In the genomic region with DNA sequence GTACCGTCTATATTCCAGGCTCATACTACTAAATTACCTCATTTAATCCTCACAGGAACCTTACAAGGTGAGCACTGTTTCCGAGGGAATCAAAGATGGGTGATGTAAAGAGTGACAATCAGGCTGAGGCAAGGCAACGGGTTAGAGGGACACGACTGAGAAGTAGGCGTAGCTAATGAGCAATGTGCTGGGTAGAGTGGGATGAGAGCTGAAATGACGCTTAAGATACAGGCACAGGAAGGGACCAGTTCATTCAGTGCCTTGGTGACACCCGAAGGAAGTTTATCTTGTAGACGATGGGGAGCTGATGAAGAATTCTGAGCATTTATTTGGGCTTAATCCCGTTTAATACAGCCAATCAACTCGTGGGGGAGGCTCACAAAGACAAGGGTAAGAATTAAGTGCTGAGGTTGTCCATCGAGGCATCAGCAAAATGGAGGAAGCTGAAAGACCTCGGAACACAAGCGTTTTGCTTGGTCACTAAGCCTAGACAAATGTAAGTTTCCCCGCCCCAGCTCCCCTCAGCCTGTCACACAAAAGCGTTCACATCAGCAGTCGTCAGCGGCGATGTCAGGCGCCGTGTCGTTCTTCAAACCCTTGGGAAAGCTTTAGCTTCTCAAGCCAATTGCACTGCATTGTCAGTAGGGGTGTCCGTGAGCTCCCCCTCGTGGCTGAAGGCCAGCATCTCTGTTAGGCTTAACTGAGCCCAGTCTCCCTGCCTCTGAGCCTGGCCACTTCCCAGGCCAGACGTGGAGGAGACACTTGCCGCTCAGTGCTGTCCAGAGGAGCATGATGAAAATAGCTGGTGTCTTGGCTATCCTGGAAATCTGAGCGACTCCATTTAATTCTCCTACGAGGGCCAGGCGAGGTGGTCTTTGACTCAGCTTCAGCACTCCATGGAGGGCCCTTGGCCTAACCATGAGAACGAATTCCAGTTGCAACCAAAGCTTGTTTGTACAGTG, we compare ENCODE assay signal across 8 cellular contexts.
A peak's percentile ranks its signal among the peaks of the same experiment; 100 is the strongest.
DNase-seq lines count a peak whose midpoint lies in the region; ATAC-seq and TF ChIP-seq lines count a peak whose summit lies in the region.

No MANE protein-coding gene starts in this region.

- CTCF ChIA-PET in OCI-LY7 (lab: Charles Lee; ENCODE audit: unreplicated experiment) = interaction anchor here (0.6 to 0.7 kb wide), 2 partner anchors 13 to 288 kb away, joined by 3 read pairs; a partner anchor contains a TSS

- no peak overlapping the region for H3K4me2 ChIP-seq in OCI-LY7 (ENCODE audit: low read length)
- H3K4me2 ChIP-seq in neuronal stem cell (ENCODE audit: insufficient read depth, low read length, poor library complexity, severe bottlenecking) = peak overlapping the region; percentile 19

- H3K27me3 ChIP-seq in neuronal stem cell (ENCODE audit: control insufficient read depth in 3 of 3, insufficient read depth in 3 of 3, low read depth in 1 of 3, low read length in 3 of 3) (peaks cover 0 to 9% (median 0%) of the 10 kb centered on the region in 3 experiments), testis (no peaks in the 10 kb centered on the region)

- H3K9me3 ChIP-seq in OCI-LY7 (ENCODE audit: low read length) (no peaks in the 10 kb centered on the region), neuronal stem cell (replicated peaks in 1 of 2; ENCODE audit: control insufficient read depth in 2 of 2, insufficient read depth in 1 of 2, low read depth in 1 of 2, low read length in 2 of 2) (no peaks in the 10 kb centered on the region), testis (no peaks in the 10 kb centered on the region)

- H2AFZ ChIP-seq in OCI-LY7 (ENCODE audit: low read length) (no peak overlapping the region), neuronal stem cell (ENCODE audit: low read length) (peak overlapping the region; percentile 78)

- no peaks in the 10 kb centered on the region for H3K79me1 ChIP-seq in neuronal stem cell (ENCODE audit: low read depth, low read length)

- H3K79me2 ChIP-seq in OCI-LY7 (ENCODE audit: insufficient read depth, low read depth, low read length) = no peaks in the 10 kb centered on the region

- H2BK12ac ChIP-seq in neuronal stem cell (ENCODE audit: low read length) = no peak overlapping the region

- H3K36me3 ChIP-seq in OCI-LY7 (ENCODE audit: insufficient read depth, low read length) (no peaks in the 10 kb centered on the region), neuronal stem cell (replicated peaks in 1 of 2; ENCODE audit: control insufficient read depth in 2 of 2, insufficient read depth in 2 of 2, low read length in 2 of 2) (no peaks in the 10 kb centered on the region), testis (ENCODE audit: low read depth, missing control alignments) (no peaks in the 10 kb centered on the region)

- POLR2A ChIA-PET in OCI-LY7 (lab: Charles Lee) = interaction anchor here (0.5 to 0.8 kb wide), 3 partner anchors 13 to 273 kb away, joined by 3 to 6 read pairs (median 3); no protein-coding TSS in a partner anchor

- H4K91ac ChIP-seq in neuronal stem cell (ENCODE audit: low read depth, low read length, poor library complexity) = no peak overlapping the region

- ATAC-seq in GM21723 (IDR thresholded peaks at IDR 0.05; ENCODE audit: unreplicated experiment) = peak; percentile 100

- H2AK5ac ChIP-seq in neuronal stem cell (ENCODE audit: low read depth, low read length) = no peak overlapping the region

- H3K4me3 ChIP-seq in OCI-LY7 (ENCODE audit: low read depth, low read length, poor library complexity, severe bottlenecking) (no peak overlapping the region), fibroblast of villous mesenchyme (ENCODE audit: low read depth, low read length) (peak overlapping the region; percentile 50), neuronal stem cell (ENCODE audit: low read length in 2 of 2) (no peak overlapping the region), testis (peak overlapping the region; percentile 13 to 49)

- H3K4me1 ChIP-seq in OCI-LY7 (ENCODE audit: insufficient read depth, low read length, poor library complexity, severe bottlenecking) (no peaks in the 10 kb centered on the region), neuronal stem cell (ENCODE audit: control insufficient read depth in 2 of 2, insufficient read depth in 1 of 2, low read depth in 1 of 2, low read length in 2 of 2) (peaks cover 3 to 14% of the 10 kb centered on the region in 2 donors), testis (peaks cover 4% of the 10 kb centered on the region)

- WGBS in neuronal stem cell (ENCODE audit: extremely low coverage in 2 of 2, insufficient read length in 2 of 2, insufficient replicate concordance in 1 of 2), 2 donors = no CpG with 5 or more reads among the region's 29 CpGs
- 23 to 30% methylated on average over 25 to 29 of the region's 29 CpGs for whole genome bisulfite sequencing in testis, 2 donors

- DNase-seq in Daoy (ENCODE audit: low read depth) (peak; percentile 90), HuH-7.5 (ENCODE audit: low spot score) (peak; percentile 75), OCI-LY7 (ENCODE audit: low spot score) (peak; percentile 53), fibroblast of villous mesenchyme (ENCODE audit: low read depth) (peak; percentile 77), neuronal stem cell (ENCODE audit: low spot score) (peak; percentile 90), testis (peak; percentile 94)
- DNase-seq in activated T-cell treated with anti-CD3 and anti-CD28 coated beads, Interleukin-2, amount 50 U/mL, for 48 hours = peak; percentile 76 to 79

- H3K9ac ChIP-seq in neuronal stem cell (ENCODE audit: low read depth, low read length, poor library complexity) = no peak overlapping the region

- peak overlapping the region; percentile 27 for H3K18ac ChIP-seq in neuronal stem cell (ENCODE audit: low read length)

- no peaks in the 10 kb centered on the region for H3K9me2 ChIP-seq in OCI-LY7 (ENCODE audit: insufficient read depth, low read length)

- no peak overlapping the region for H3K27ac ChIP-seq in OCI-LY7 (ENCODE audit: low read depth, low read length, poor library complexity, severe bottlenecking)
- H3K27ac ChIP-seq in neuronal stem cell (replicated peaks; ENCODE audit: low read length) = no peak overlapping the region
- peak overlapping the region in 1 of 2 donors; percentile 17 for H3K27ac ChIP-seq in testis

- H3K23ac ChIP-seq in neuronal stem cell (ENCODE audit: low read depth, low read length, poor library complexity) = no peak overlapping the region

- BruUV-seq in OCI-LY7 (replicated peaks; lab: Mats Ljungman, UMichigan) = no TSS peak

- no peak overlapping the region for H2BK15ac ChIP-seq in neuronal stem cell (ENCODE audit: low read length)

- no peak overlapping the region for H2BK5ac ChIP-seq in neuronal stem cell (ENCODE audit: low read length)

- no peak overlapping the region for H3K14ac ChIP-seq in neuronal stem cell (ENCODE audit: low read length)

- TF ChIP-seq POLR2A in testis (IDR thresholded peaks at IDR 0.05) = no peak

- no peak overlapping the region for H4K8ac ChIP-seq in neuronal stem cell (ENCODE audit: low read depth, low read length)

- intact Hi-C loops in OCI-LY7 (cut with micrococcal nuclease; ENCODE audit: unreplicated experiment) (no loop called here), testis (cut with DNase I; ENCODE audit: low total_unique reads) (no loop called here)

- no peak overlapping the region for H2BK120ac ChIP-seq in neuronal stem cell (ENCODE audit: low read depth, low read length)

- no peaks in the 10 kb centered on the region for H4K20me1 ChIP-seq in OCI-LY7 (ENCODE audit: insufficient read depth, low read length)

- TF ChIP-seq CTCF in OCI-LY7 (conservative IDR thresholded peaks at IDR 0.05; ENCODE audit: low read length) (peak; percentile 79), fibroblast of villous mesenchyme (IDR thresholded peaks at IDR 0.05; ENCODE audit: insufficient read depth, low read depth, low read length) (peak; percentile 98), testis (IDR thresholded peaks at IDR 0.05) (peak; percentile 48 to 81 (median 76))

- no peak overlapping the region for H3K4ac ChIP-seq in neuronal stem cell (ENCODE audit: low read length)

Comparison
In these comparisons a context has a peak if more than half of its experiments do, and no peak if none do; other contexts are left out.
1. H3K4me3 ChIP-seq: peak in fibroblast of villous mesenchyme (single experiment) and testis (2 of 2); none in OCI-LY7 (single experiment) and neuronal stem cell (0 of 2).
2. Peak in every context shown above with its lines, with median percentiles within 50 percentile points of each other: DNase-seq and CTCF ChIP-seq.